In the genomic region with DNA sequence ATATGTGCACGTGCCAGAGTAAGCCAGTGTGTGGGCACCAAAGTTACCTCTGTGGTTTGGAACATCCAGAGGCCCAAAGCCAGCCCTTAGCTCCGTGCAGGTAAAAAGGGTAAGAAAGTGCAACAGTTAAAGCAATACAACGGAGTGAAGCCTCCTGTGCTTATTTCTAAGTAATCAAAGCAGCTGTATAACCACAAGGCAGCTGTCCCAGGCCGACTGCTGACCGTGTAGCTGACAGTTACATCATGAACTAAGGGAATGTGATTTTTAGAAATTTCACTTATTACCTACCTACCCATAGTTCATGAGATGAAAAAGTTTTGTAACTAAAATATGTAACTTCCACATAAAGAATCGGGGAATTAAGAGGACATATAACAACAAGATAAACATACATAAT, we compare ENCODE assay signal across 22 cellular contexts.
"Had no signal": no experiment of that assay in that cellular context is flagged by ENCODE, and none has a peak within 500 bp of the region (broad histone marks: within the 10 kb centered on the region; RNA-seq: fewer than 3 reads in every experiment).

No MANE protein-coding gene starts in this region.

- H3K4me1 ChIP-seq: esophagus muscularis mucosa, gastroesophageal sphincter, left lung, tibial artery, upper lobe of right lung, vagina had no signal

- H3K36me3 ChIP-seq: esophagus muscularis mucosa, gastroesophageal sphincter, left lung, neutrophil, tibial artery, upper lobe of right lung, vagina had no signal

- ATAC-seq: effector memory CD8-positive, alpha-beta T cell; gastroesophageal sphincter; left lung; naive thymus-derived CD4-positive, alpha-beta T cell; right cardiac atrium; stimulated activated effector memory CD8-positive, alpha-beta T cell treated with anti-CD3 and anti-CD28 coated beads, Interleukin-12 subunit alpha, Interleukin-12 subunit beta, amount 100 ng/mL, for 72 hours; stimulated activated naive CD8-positive, alpha-beta T cell treated with anti-CD3 and anti-CD28 coated beads, Interleukin-15, Interleukin-2, amounts not matched to agents 100 U/mL and 50 U/mL, for 24 hours; upper lobe of right lung had no signal

- H3K27me3 ChIP-seq: esophagus muscularis mucosa, gastroesophageal sphincter, left lung, neutrophil, tibial artery, upper lobe of right lung, vagina had no signal

- H3K9me3 Mint-ChIP-seq: dendritic cell treated with granulocyte-macrophage colony-stimulating factor and Interleukin-4, amounts not matched to agents 40 ng/mL and 50 ng/mL, for 4 days; effector memory CD8-positive, alpha-beta T cell; stimulated activated effector memory CD8-positive, alpha-beta T cell treated with anti-CD3 and anti-CD28 coated beads, Interleukin-12 subunit alpha, Interleukin-12 subunit beta, amount 100 ng/mL, for 72 hours had no signal

- H3K4me3 Mint-ChIP-seq: dendritic cell treated with granulocyte-macrophage colony-stimulating factor and Interleukin-4, amounts not matched to agents 40 ng/mL and 50 ng/mL, for 4 days; effector memory CD8-positive, alpha-beta T cell; naive thymus-derived CD4-positive, alpha-beta T cell; nephron progenitor cell; stimulated activated effector memory CD8-positive, alpha-beta T cell treated with anti-CD3 and anti-CD28 coated beads, Interleukin-12 subunit alpha, Interleukin-12 subunit beta, amount 100 ng/mL, for 72 hours had no signal

- H3K27ac Mint-ChIP-seq: dendritic cell treated with granulocyte-macrophage colony-stimulating factor and Interleukin-4, amounts not matched to agents 40 ng/mL and 50 ng/mL, for 4 days; effector memory CD8-positive, alpha-beta T cell; naive thymus-derived CD4-positive, alpha-beta T cell; nephron progenitor cell; stimulated activated effector memory CD8-positive, alpha-beta T cell treated with anti-CD3 and anti-CD28 coated beads, Interleukin-12 subunit alpha, Interleukin-12 subunit beta, amount 100 ng/mL, for 72 hours had no signal

- H3K4me1 Mint-ChIP-seq: naive thymus-derived CD4-positive, alpha-beta T cell; stimulated activated effector memory CD8-positive, alpha-beta T cell treated with anti-CD3 and anti-CD28 coated beads, Interleukin-12 subunit alpha, Interleukin-12 subunit beta, amount 100 ng/mL, for 72 hours had no signal

- H3K4me3 ChIP-seq: esophagus muscularis mucosa, gastroesophageal sphincter, left lung, lung, tibial artery, upper lobe of right lung, vagina had no signal

- H3K36me3 Mint-ChIP-seq: naive thymus-derived CD4-positive, alpha-beta T cell; stimulated activated effector memory CD8-positive, alpha-beta T cell treated with anti-CD3 and anti-CD28 coated beads, Interleukin-12 subunit alpha, Interleukin-12 subunit beta, amount 100 ng/mL, for 72 hours had no signal

- DNase-seq: effector memory CD8-positive, alpha-beta T cell; glutamatergic neuron; left lung; mesenchymal stem cell; midbrain; naive thymus-derived CD4-positive, alpha-beta T cell; nephron progenitor cell; posterior cingulate gyrus; right cardiac atrium; stimulated activated CD4-positive, alpha-beta T cell treated with anti-CD3 and anti-CD28 coated beads, Interleukin-4, amount 100 ng/mL, for 1 hour; stimulated activated CD8-positive, alpha-beta memory T cell treated with anti-CD3 and anti-CD28 coated beads, Interleukin-4, amount 100 ng/mL, for 48 hours; stimulated activated naive CD8-positive, alpha-beta T cell treated with anti-CD3 and anti-CD28 coated beads, Interleukin-15, Interleukin-2, amounts not matched to agents 100 U/mL and 50 U/mL, for 24 hours; tibial artery; upper lobe of right lung had no signal

- H3K9me3 ChIP-seq: esophagus muscularis mucosa, gastroesophageal sphincter, left lung, neutrophil, tibial artery, upper lobe of right lung, vagina had no signal

- H3K27ac ChIP-seq: epithelial cell of prostate, esophagus muscularis mucosa, gastroesophageal sphincter, left lung, neutrophil, tibial artery, upper lobe of right lung, vagina had no signal
